ENCODE assay signal across 3 cellular contexts in genomic region chr10:86073199-86073977, GRCh38.
TF ChIP-seq lines count a peak whose summit lies in the region.

No MANE protein-coding gene starts in this region.

TF ChIP-seq in SK-N-SH, 30 proteins besides CTCF, POLR2A, EP300 and RAD21 (continued from another document):
- no peak for TF ChIP-seq IRF3 (IDR thresholded peaks at IDR 0.05; ENCODE audit: low read depth, low read length)
- no peak for TF ChIP-seq FOSL2 (IDR thresholded peaks at IDR 0.05; ENCODE audit: borderline replicate concordance, low read depth)
- TF ChIP-seq TEAD4 (IDR thresholded peaks at IDR 0.05; ENCODE audit: borderline replicate concordance, insufficient read depth), result no peak
- TF ChIP-seq FOXJ3 (CRISPR knock-in tag; IDR thresholded peaks at IDR 0.05), result no peak
- TF ChIP-seq SMC3 (IDR thresholded peaks at IDR 0.05; ENCODE audit: low read depth, low read length), result no peak
- no peak for TF ChIP-seq CHD2 (IDR thresholded peaks at IDR 0.05; ENCODE audit: low read length, partially characterized antibody)
- TF ChIP-seq RXRA (IDR thresholded peaks at IDR 0.05; ENCODE audit: borderline replicate concordance, low read depth), result no peak

TF ChIP-seq in SK-N-SH treated with all-trans-retinoic acid at 6 μM for 48 hours, 23 proteins besides CTCF, POLR2A, EP300 and RAD21 (continued from another document):
- no peak for TF ChIP-seq CSDC2 (CRISPR knock-in tag; IDR thresholded peaks at IDR 0.05)
- no peak for TF ChIP-seq ZNF8 (CRISPR knock-in tag; IDR thresholded peaks at IDR 0.05)
- TF ChIP-seq ZNF565 (CRISPR knock-in tag; conservative IDR thresholded peaks at IDR 0.05; ENCODE audit: low read depth), result no peak
- no peak for TF ChIP-seq TSHZ2 (CRISPR knock-in tag; IDR thresholded peaks at IDR 0.05)
- no peak for TF ChIP-seq OSR1 (CRISPR knock-in tag; IDR thresholded peaks at IDR 0.05)
- TF ChIP-seq ZFP3 (CRISPR knock-in tag; IDR thresholded peaks at IDR 0.05), result no peak
- no peak for TF ChIP-seq BACH2 (CRISPR knock-in tag; IDR thresholded peaks at IDR 0.05; ENCODE audit: borderline replicate concordance)
- TF ChIP-seq ARNTL (CRISPR knock-in tag; IDR thresholded peaks at IDR 0.05; ENCODE audit: borderline replicate concordance, low read depth), result no peak
- TF ChIP-seq CSRNP3 (CRISPR knock-in tag; IDR thresholded peaks at IDR 0.05), result no peak
- TF ChIP-seq CREB5 (CRISPR knock-in tag; IDR thresholded peaks at IDR 0.05; ENCODE audit: low read depth), result no peak

TF ChIP-seq in K562, 482 proteins besides CTCF, POLR2A, EP300 and RAD21 (continued from another document):
- TF ChIP-seq FOXM1 (IDR thresholded peaks at IDR 0.05; ENCODE audit: low read depth) (no peak), FOXM1 (CRISPR knock-in tag; IDR thresholded peaks at IDR 0.05; ENCODE audit: low read depth) (no peak)
- TF ChIP-seq, protein P1, sequence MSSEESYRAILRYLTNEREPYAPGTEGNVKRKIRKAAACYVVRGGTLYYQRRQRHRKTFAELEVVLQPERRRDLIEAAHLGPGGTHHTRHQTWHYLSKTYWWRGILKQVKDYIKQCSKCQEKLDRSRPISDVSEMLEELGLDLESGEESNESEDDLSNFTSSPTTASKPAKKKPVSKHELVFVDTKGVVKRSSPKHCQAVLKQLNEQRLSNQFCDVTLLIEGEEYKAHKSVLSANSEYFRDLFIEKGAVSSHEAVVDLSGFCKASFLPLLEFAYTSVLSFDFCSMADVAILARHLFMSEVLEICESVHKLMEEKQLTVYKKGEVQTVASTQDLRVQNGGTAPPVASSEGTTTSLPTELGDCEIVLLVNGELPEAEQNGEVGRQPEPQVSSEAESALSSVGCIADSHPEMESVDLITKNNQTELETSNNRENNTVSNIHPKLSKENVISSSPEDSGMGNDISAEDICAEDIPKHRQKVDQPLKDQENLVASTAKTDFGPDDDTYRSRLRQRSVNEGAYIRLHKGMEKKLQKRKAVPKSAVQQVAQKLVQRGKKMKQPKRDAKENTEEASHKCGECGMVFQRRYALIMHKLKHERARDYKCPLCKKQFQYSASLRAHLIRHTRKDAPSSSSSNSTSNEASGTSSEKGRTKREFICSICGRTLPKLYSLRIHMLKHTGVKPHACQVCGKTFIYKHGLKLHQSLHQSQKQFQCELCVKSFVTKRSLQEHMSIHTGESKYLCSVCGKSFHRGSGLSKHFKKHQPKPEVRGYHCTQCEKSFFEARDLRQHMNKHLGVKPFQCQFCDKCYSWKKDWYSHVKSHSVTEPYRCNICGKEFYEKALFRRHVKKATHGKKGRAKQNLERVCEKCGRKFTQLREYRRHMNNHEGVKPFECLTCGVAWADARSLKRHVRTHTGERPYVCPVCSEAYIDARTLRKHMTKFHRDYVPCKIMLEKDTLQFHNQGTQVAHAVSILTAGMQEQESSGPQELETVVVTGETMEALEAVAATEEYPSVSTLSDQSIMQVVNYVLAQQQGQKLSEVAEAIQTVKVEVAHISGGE (CRISPR knock-in tag; IDR thresholded peaks at IDR 0.05), result no peak
